In genomic region chr3:88019024-88019423, GRCh38 we compare ENCODE assay signal across 9 cellular contexts. TPM values are rescaled to one million over a fixed set of nuclear protein-coding genes. Genes with fewer than 3 reads are reported as not detected.
DNase-seq lines count a peak whose midpoint lies in the region; ATAC-seq and TF ChIP-seq lines count a peak whose summit lies in the region.
"Had no signal": no experiment of that assay in that cellular context is flagged by ENCODE, and none has a peak within 500 bp of the region (broad histone marks: within the 10 kb centered on the region; RNA-seq: fewer than 3 reads in every experiment).

No MANE protein-coding gene starts in this region.

- ATAC-seq in activated naive CD4-positive, alpha-beta T cell treated with anti-CD3 and anti-CD28 coated beads, Interleukin-2, amount 50 U/mL, for 72 hours = peak; percentile 44 to 48
- ATAC-seq in HG02852 (IDR thresholded peaks at IDR 0.05; ENCODE audit: unreplicated experiment) (peak; percentile 99), left cardiac atrium (no peak)

- H3K36me3 ChIP-seq in ovary = no peaks in the 10 kb centered on the region
- H3K36me3 ChIP-seq: SJCRH30 had no signal

- H3K9me3 ChIP-seq in ovary = no peaks in the 10 kb centered on the region
- H3K9me3 ChIP-seq: SJCRH30 had no signal

- TF ChIP-seq EP300 in ovary (IDR thresholded peaks at IDR 0.05) = no peak

- no peak for DNase-seq in activated naive CD4-positive, alpha-beta T cell treated with anti-CD3 and anti-CD28 coated beads, Interleukin-2, amount 50 U/mL, for 72 hours (ENCODE audit: low spot score in 2 of 2)
- no peak for DNase-seq in activated naive CD4-positive, alpha-beta T cell treated with anti-CD3 and anti-CD28 coated beads, Interleukin-2, amount 50 U/mL, for 16 hours
- DNase-seq in M059J (ENCODE audit: low read depth) (peak; percentile 12), left cardiac atrium (no peak), glomerular visceral epithelial cell (ENCODE audit: extremely low spot score) (no peak), ovary (no peak)
- DNase-seq in activated naive CD4-positive, alpha-beta T cell treated with Interleukin-2 at 50 U/mL for 16 hours = no peak

- H3K27ac Mint-ChIP-seq in activated naive CD4-positive, alpha-beta T cell treated with anti-CD3 and anti-CD28 coated beads, Interleukin-2, amount 50 U/mL, for 72 hours = no peak overlapping the region

- H3K27me3 ChIP-seq in ovary = no peaks in the 10 kb centered on the region
- H3K27me3 ChIP-seq: SJCRH30 had no signal

- H3K4me3 ChIP-seq in ovary = no peak overlapping the region
- H3K4me3 ChIP-seq: SJCRH30 had no signal

- TF ChIP-seq POLR2A in ovary (IDR thresholded peaks at IDR 0.05) = no peak

- intact Hi-C loops in left cardiac atrium (cut with DNase I) (no loop called here), ovary (cut with DNase I) (no loop called here)

- peaks cover 0 to 6% of the 10 kb centered on the region in 2 donors for H3K36me3 Mint-ChIP-seq in activated naive CD4-positive, alpha-beta T cell treated with anti-CD3 and anti-CD28 coated beads, Interleukin-2, amount 50 U/mL, for 72 hours

- no peak for TF ChIP-seq CTCF in ovary (IDR thresholded peaks at IDR 0.05)

- H3K27ac ChIP-seq in ovary = no peak overlapping the region
- H3K27ac ChIP-seq: SJCRH30 had no signal

- H3K4me1 ChIP-seq in ovary (ENCODE audit: insufficient read depth) = no peaks in the 10 kb centered on the region
- H3K4me1 ChIP-seq: SJCRH30 had no signal

- WGBS in ovary, 3 donors = 57 to 64% (median 59%) methylated on average over 2 of the region's 2 CpGs

- H3K9me3 Mint-ChIP-seq in activated naive CD4-positive, alpha-beta T cell treated with anti-CD3 and anti-CD28 coated beads, Interleukin-2, amount 50 U/mL, for 72 hours = peaks cover 0 to 4% of the 10 kb centered on the region in 2 donors

RNA-seq across cellular contexts. Expression of gene CGGBP1, which starts 39.8 kb away (rescaled TPM):
- 100 to 1,000 TPM in 1 of 2 donors, 10 to 100 TPM in 1; 95.9 to 121 TPM for total RNA-seq in activated naive CD4-positive, alpha-beta T cell treated with anti-CD3 and anti-CD28 coated beads, Interleukin-2, amount 50 U/mL, for 72 hours
- 22.8 and 36.9 TPM in 2 replicates for total RNA-seq in M059J (2014; rRNA removed; shearing (Covaris generic))
- total RNA-seq in left cardiac atrium = 10 to 100 TPM; 41.1 to 42.2 TPM
- total RNA-seq in ovary = 10 to 100 TPM; 50.3 to 90.1 (median 66.9) TPM
- 10 to 100 TPM; 42.0 to 57.5 TPM for polyA plus RNA-seq in ovary

RNA-seq across cellular contexts. Expression of gene ZNF654, which starts 40.0 kb away (rescaled TPM):
- 10 to 100 TPM; 22.4 to 29.6 TPM for total RNA-seq in activated naive CD4-positive, alpha-beta T cell treated with anti-CD3 and anti-CD28 coated beads, Interleukin-2, amount 50 U/mL, for 72 hours
- total RNA-seq in M059J (2014; rRNA removed; shearing (Covaris generic)) = 6.8 and 7.8 TPM in 2 replicates
- total RNA-seq in left cardiac atrium (10 to 100 TPM; 10.4 to 11.4 TPM), ovary (10 to 100 TPM; 11.3 to 22.0 (median 15.2) TPM)
- 1 to 10 TPM; 5.2 to 7.6 TPM for polyA plus RNA-seq in ovary

Comparison
In these comparisons a context has a peak if more than half of its experiments do, and no peak if none do; other contexts are left out.
1. ATAC-seq: peak in activated naive CD4-positive, alpha-beta T cell treated with anti-CD3 and anti-CD28 coated beads, Interleukin-2, amount 50 U/mL, for 72 hours (2 of 2) and HG02852 (single experiment); none in left cardiac atrium (0 of 2).